Comparison of ENCODE assay signal across 1 cellular context in the genomic region with DNA sequence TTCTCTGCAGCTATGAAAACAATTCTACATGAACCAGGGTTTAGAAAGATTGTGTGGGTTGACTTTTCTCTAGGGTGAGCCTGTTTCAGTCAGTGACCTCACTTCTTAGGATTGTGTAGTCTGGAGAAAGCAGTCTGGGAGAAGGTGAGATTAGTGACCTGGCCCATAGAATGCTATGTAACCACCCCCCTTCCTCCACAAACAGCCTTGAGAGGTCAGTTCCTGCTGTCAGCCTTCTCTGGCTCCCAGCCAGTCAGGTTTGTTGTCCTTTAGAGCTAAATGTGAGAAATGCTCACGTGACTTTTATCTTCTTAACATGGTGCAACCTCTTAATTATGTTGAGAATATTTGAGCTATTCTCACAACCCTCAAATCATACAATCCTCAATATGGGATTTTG.
TF ChIP-seq lines count a peak whose summit lies in the region.

No MANE protein-coding gene starts in this region.

TF ChIP-seq in GM23338, 12 proteins besides CTCF, POLR2A, EP300 and RAD21 (continued from another document):
- TF ChIP-seq, protein P1, sequence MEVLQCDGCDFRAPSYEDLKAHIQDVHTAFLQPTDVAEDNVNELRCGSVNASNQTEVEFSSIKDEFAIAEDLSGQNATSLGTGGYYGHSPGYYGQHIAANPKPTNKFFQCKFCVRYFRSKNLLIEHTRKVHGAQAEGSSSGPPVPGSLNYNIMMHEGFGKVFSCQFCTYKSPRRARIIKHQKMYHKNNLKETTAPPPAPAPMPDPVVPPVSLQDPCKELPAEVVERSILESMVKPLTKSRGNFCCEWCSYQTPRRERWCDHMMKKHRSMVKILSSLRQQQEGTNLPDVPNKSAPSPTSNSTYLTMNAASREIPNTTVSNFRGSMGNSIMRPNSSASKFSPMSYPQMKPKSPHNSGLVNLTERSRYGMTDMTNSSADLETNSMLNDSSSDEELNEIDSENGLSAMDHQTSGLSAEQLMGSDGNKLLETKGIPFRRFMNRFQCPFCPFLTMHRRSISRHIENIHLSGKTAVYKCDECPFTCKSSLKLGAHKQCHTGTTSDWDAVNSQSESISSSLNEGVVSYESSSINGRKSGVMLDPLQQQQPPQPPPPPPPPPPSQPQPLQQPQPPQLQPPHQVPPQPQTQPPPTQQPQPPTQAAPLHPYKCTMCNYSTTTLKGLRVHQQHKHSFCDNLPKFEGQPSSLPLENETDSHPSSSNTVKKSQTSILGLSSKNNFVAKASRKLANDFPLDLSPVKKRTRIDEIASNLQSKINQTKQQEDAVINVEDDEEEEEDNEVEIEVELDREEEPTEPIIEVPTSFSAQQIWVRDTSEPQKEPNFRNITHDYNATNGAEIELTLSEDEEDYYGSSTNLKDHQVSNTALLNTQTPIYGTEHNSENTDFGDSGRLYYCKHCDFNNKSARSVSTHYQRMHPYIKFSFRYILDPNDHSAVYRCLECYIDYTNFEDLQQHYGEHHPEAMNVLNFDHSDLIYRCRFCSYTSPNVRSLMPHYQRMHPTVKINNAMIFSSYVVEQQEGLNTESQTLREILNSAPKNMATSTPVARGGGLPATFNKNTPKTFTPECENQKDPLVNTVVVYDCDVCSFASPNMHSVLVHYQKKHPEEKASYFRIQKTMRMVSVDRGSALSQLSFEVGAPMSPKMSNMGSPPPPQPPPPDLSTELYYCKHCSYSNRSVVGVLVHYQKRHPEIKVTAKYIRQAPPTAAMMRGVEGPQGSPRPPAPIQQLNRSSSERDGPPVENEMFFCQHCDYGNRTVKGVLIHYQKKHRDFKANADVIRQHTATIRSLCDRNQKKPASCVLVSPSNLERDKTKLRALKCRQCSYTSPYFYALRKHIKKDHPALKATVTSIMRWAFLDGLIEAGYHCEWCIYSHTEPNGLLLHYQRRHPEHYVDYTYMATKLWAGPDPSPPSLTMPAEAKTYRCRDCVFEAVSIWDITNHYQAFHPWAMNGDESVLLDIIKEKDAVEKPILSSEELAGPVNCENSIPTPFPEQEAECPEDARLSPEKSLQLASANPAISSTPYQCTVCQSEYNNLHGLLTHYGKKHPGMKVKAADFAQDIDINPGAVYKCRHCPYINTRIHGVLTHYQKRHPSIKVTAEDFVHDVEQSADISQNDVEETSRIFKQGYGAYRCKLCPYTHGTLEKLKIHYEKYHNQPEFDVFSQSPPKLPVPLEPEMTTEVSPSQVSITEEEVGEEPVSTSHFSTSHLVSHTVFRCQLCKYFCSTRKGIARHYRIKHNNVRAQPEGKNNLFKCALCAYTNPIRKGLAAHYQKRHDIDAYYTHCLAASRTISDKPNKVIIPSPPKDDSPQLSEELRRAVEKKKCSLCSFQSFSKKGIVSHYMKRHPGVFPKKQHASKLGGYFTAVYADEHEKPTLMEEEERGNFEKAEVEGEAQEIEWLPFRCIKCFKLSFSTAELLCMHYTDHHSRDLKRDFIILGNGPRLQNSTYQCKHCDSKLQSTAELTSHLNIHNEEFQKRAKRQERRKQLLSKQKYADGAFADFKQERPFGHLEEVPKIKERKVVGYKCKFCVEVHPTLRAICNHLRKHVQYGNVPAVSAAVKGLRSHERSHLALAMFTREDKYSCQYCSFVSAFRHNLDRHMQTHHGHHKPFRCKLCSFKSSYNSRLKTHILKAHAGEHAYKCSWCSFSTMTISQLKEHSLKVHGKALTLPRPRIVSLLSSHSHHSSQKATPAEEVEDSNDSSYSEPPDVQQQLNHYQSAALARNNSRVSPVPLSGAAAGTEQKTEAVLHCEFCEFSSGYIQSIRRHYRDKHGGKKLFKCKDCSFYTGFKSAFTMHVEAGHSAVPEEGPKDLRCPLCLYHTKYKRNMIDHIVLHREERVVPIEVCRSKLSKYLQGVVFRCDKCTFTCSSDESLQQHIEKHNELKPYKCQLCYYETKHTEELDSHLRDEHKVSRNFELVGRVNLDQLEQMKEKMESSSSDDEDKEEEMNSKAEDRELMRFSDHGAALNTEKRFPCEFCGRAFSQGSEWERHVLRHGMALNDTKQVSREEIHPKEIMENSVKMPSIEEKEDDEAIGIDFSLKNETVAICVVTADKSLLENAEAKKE (CRISPR knock-in tag; IDR thresholded peaks at IDR 0.05) = no peak
- TF ChIP-seq STAT1 (IDR thresholded peaks at IDR 0.05; ENCODE audit: unreplicated experiment) (no peak), ZNF114 (CRISPR knock-in tag; IDR thresholded peaks at IDR 0.05) (no peak)
